Comparison of ENCODE assay signal across 9 cellular contexts in genomic region chr16:19169081-19169639, GRCh38. TPM values are rescaled to one million over a fixed set of nuclear protein-coding genes. Genes with fewer than 3 reads are reported as not detected.
DNase-seq lines count a peak whose midpoint lies in the region; ATAC-seq, FAIRE-seq and TF ChIP-seq lines count a peak whose summit lies in the region.
"Had no signal": no experiment of that assay in that cellular context is flagged by ENCODE, and none has a peak within 500 bp of the region (broad histone marks: within the 10 kb centered on the region; RNA-seq: fewer than 3 reads in every experiment).

No MANE protein-coding gene starts in this region.

- H3K79me2 ChIP-seq in HepG2 (ENCODE audit: insufficient read depth, low read length): no peaks in the 10 kb centered on the region

- CTCF ChIA-PET in HepG2 (lab: Yijun Ruan, JAX; ENCODE audit: low intra/inter-chr PET ratio, low total read pairs): interaction anchor here (2.5 kb wide), 1 partner anchor 207 kb away, joined by 12 read pairs; no protein-coding TSS in a partner anchor
- CTCF ChIA-PET in activated CD4-positive, alpha-beta memory T cell treated with anti-CD3 and anti-CD28 coated beads, Interleukin-2, amount 10 ng/mL, durations not matched to agents 7 days and 5 days (lab: Charles Lee): interaction anchor here (1.2 kb wide), 1 partner anchor 8 kb away, joined by 3 read pairs; no protein-coding TSS in a partner anchor

- H3K27ac ChIP-seq in HepG2 (ENCODE audit: extremely low read length, insufficient read depth, low read length): no peak overlapping the region
- no peak overlapping the region for H3K27ac ChIP-seq in suprapubic skin

- DNase-seq in NCI-H510A treated with DMSO at 0.1 percent for 48 hours (lab: John Stamatoyannopoulos, UW): peak; percentile 84
- DNase-seq in NCI-H510A (lab: John Stamatoyannopoulos, UW): no peak
- DNase-seq in activated T-helper 2 cell treated with anti-CD3 and anti-CD28 coated beads, Interferon-gamma antibody, Interleukin-2, Interleukin-4, amounts not matched to agents 10 μg/mL and 5 μg/mL and 100 μg/mL, durations not matched to agents 14 hours and 24 hours and 36 hours (ENCODE audit: low spot score): no peak
- DNase-seq in HepG2 (ENCODE audit: low spot score): no peak
- DNase-seq in suprapubic skin (ENCODE audit: low spot score in 2 of 2): no peak
- DNase-seq in activated CD4-positive, alpha-beta memory T cell treated with anti-CD3 and anti-CD28 coated beads, Interleukin-2, amount 10 ng/mL, durations not matched to agents 7 days and 5 days: no peak
- no peak for DNase-seq in T-helper 2 cell
- DNase-seq: central memory CD4-positive, alpha-beta T cell had no signal

- peak; percentile 7; the same call in 2 of the 3 replicates for ATAC-seq in HepG2
- no peak for ATAC-seq in GM21825 (IDR thresholded peaks at IDR 0.05; ENCODE audit: unreplicated experiment)

- no peaks in the 10 kb centered on the region for H3K36me3 Mint-ChIP-seq in activated T-helper 2 cell treated with anti-CD3 and anti-CD28 coated beads, Interferon-gamma antibody, Interleukin-2, Interleukin-4, amounts not matched to agents 10 μg/mL and 5 μg/mL and 100 μg/mL, durations not matched to agents 14 hours and 24 hours and 36 hours (ENCODE audit: low read depth)
- no peaks in the 10 kb centered on the region for H3K36me3 Mint-ChIP-seq in activated CD4-positive, alpha-beta memory T cell treated with anti-CD3 and anti-CD28 coated beads, Interleukin-2, amount 10 ng/mL, durations not matched to agents 7 days and 5 days (ENCODE audit: low read depth)

- H3K27me3 ChIP-seq in HepG2 (ENCODE audit: control insufficient read depth in 1 of 2, insufficient read depth in 2 of 2, low read length in 2 of 2): peaks cover 16 to 65% of the 10 kb centered on the region in 2 experiments
- H3K27me3 ChIP-seq in suprapubic skin: peaks cover 20% of the 10 kb centered on the region

- H3K27me3 Mint-ChIP-seq in activated T-helper 2 cell treated with anti-CD3 and anti-CD28 coated beads, Interferon-gamma antibody, Interleukin-2, Interleukin-4, amounts not matched to agents 10 μg/mL and 5 μg/mL and 100 μg/mL, durations not matched to agents 14 hours and 24 hours and 36 hours (ENCODE audit: low read depth): peaks cover 30% of the 10 kb centered on the region
- peaks cover 19% of the 10 kb centered on the region for H3K27me3 Mint-ChIP-seq in activated CD4-positive, alpha-beta memory T cell treated with anti-CD3 and anti-CD28 coated beads, Interleukin-2, amount 10 ng/mL, durations not matched to agents 7 days and 5 days

- in situ Hi-C loops in HepG2 (cut with HindIII; ENCODE audit: extremely low pct_ligation_motif_present, low pct_unique_long_range_greater_than_20kb): no loop called here

- no peak overlapping the region for H3K4me3 ChIP-seq in HepG2 (replicated peaks in 1 of 3; ENCODE audit: insufficient read depth in 1 of 3, low read depth in 2 of 3, low read length in 3 of 3)
- peak overlapping the region; percentile 55 for H3K4me3 ChIP-seq in suprapubic skin

- no peak overlapping the region for H3K27ac Mint-ChIP-seq in activated T-helper 2 cell treated with anti-CD3 and anti-CD28 coated beads, Interferon-gamma antibody, Interleukin-2, Interleukin-4, amounts not matched to agents 10 μg/mL and 5 μg/mL and 100 μg/mL, durations not matched to agents 14 hours and 24 hours and 36 hours
- H3K27ac Mint-ChIP-seq in activated CD4-positive, alpha-beta memory T cell treated with anti-CD3 and anti-CD28 coated beads, Interleukin-2, amount 10 ng/mL, durations not matched to agents 7 days and 5 days: no peak overlapping the region

- H3K9me3 Mint-ChIP-seq in activated T-helper 2 cell treated with anti-CD3 and anti-CD28 coated beads, Interferon-gamma antibody, Interleukin-2, Interleukin-4, amounts not matched to agents 10 μg/mL and 5 μg/mL and 100 μg/mL, durations not matched to agents 14 hours and 24 hours and 36 hours: no peaks in the 10 kb centered on the region
- no peaks in the 10 kb centered on the region for H3K9me3 Mint-ChIP-seq in activated CD4-positive, alpha-beta memory T cell treated with anti-CD3 and anti-CD28 coated beads, Interleukin-2, amount 10 ng/mL, durations not matched to agents 7 days and 5 days

- no peaks in the 10 kb centered on the region for H3K4me1 Mint-ChIP-seq in activated T-helper 2 cell treated with anti-CD3 and anti-CD28 coated beads, Interferon-gamma antibody, Interleukin-2, Interleukin-4, amounts not matched to agents 10 μg/mL and 5 μg/mL and 100 μg/mL, durations not matched to agents 14 hours and 24 hours and 36 hours (ENCODE audit: low read depth)
- H3K4me1 Mint-ChIP-seq in activated CD4-positive, alpha-beta memory T cell treated with anti-CD3 and anti-CD28 coated beads, Interleukin-2, amount 10 ng/mL, durations not matched to agents 7 days and 5 days: peaks cover 2% of the 10 kb centered on the region

- TF ChIP-seq RAD21 in HepG2 (CRISPR knock-in tag; IDR thresholded peaks at IDR 0.05): no peak

- 9% methylated on average over 19 of the region's 19 CpGs for WGBS in HepG2 (ENCODE audit: low lambda C conversion rate)
- WGBS in suprapubic skin: 32% methylated on average over 5 of the region's 19 CpGs

- no peaks in the 10 kb centered on the region for H3K36me3 ChIP-seq in HepG2 (replicated peaks in 1 of 2; ENCODE audit: control insufficient read depth in 1 of 2, insufficient read depth in 2 of 2, low read length in 2 of 2)
- no peaks in the 10 kb centered on the region for H3K36me3 ChIP-seq in suprapubic skin

- TF ChIP-seq POLR2A in HepG2 (IDR thresholded peaks at IDR 0.05; ENCODE audit: insufficient read depth in 1 of 2, low read depth in 2 of 2, low read length in 2 of 2) (no peak), suprapubic skin (IDR thresholded peaks at IDR 0.05) (no peak)

- H4K20me1 ChIP-seq in HepG2 (ENCODE audit: insufficient read depth, low read length): no peaks in the 10 kb centered on the region

- no peak overlapping the region for H3K9ac ChIP-seq in HepG2 (ENCODE audit: insufficient read depth, low read depth, low read length)

- no TSS peak for BruUV-seq in HepG2 (replicated peaks; lab: Mats Ljungman, UMichigan)

- POLR2A ChIA-PET in HepG2 (lab: Yijun Ruan, JAX): no interaction called here
- POLR2A ChIA-PET in activated CD4-positive, alpha-beta memory T cell treated with anti-CD3 and anti-CD28 coated beads, Interleukin-2, amount 10 ng/mL, durations not matched to agents 7 days and 5 days (lab: Charles Lee): interaction anchor here (1.0 kb wide), 1 partner anchor 50 kb away, joined by 3 read pairs; no protein-coding TSS in a partner anchor

- H2AFZ ChIP-seq in HepG2 (ENCODE audit: low read length): no peak overlapping the region

- H3K4me1 ChIP-seq in HepG2 (ENCODE audit: insufficient read depth, low read length) (no peaks in the 10 kb centered on the region), suprapubic skin (peaks cover 20% of the 10 kb centered on the region)

- intact Hi-C loops in activated T-helper 2 cell treated with anti-CD3 and anti-CD28 coated beads, Interferon-gamma antibody, Interleukin-2, Interleukin-4, amounts not matched to agents 10 μg/mL and 5 μg/mL and 100 μg/mL, durations not matched to agents 14 hours and 24 hours and 36 hours (cut with micrococcal nuclease): no loop called here
- intact Hi-C loops in HepG2 (cut with micrococcal nuclease; ENCODE audit: unreplicated experiment): loop anchor here (5.0 kb wide), 1 partner anchor 208 kb away; no protein-coding TSS in a partner anchor

- H3K4me2 ChIP-seq in HepG2 (ENCODE audit: low read depth, low read length): no peak overlapping the region

- no peak for TF ChIP-seq EP300 in HepG2 (IDR thresholded peaks at IDR 0.05; ENCODE audit: low read depth in 2 of 2, low read length in 2 of 2)
- TF ChIP-seq EP300 in HepG2 (CRISPR knock-in tag; IDR thresholded peaks at IDR 0.05; ENCODE audit: borderline replicate concordance): no peak
- no peak for TF ChIP-seq EP300 in suprapubic skin (IDR thresholded peaks at IDR 0.05)

- FAIRE-seq in HepG2 (lab: Jason Lieb, UNC): no peak

- TF ChIP-seq CTCF in HepG2 (CRISPR knock-in tag; IDR thresholded peaks at IDR 0.05): no peak
- TF ChIP-seq CTCF in suprapubic skin (IDR thresholded peaks at IDR 0.05): no peak

- H3K9me3 ChIP-seq in HepG2 (ENCODE audit: low read length) (no peaks in the 10 kb centered on the region), suprapubic skin (no peaks in the 10 kb centered on the region)

- H3K4me3 Mint-ChIP-seq in activated T-helper 2 cell treated with anti-CD3 and anti-CD28 coated beads, Interferon-gamma antibody, Interleukin-2, Interleukin-4, amounts not matched to agents 10 μg/mL and 5 μg/mL and 100 μg/mL, durations not matched to agents 14 hours and 24 hours and 36 hours (ENCODE audit: low read depth): peak overlapping the region; percentile 33
- no peak overlapping the region for H3K4me3 Mint-ChIP-seq in activated CD4-positive, alpha-beta memory T cell treated with anti-CD3 and anti-CD28 coated beads, Interleukin-2, amount 10 ng/mL, durations not matched to agents 7 days and 5 days

RNA-seq across cellular contexts. Expression of gene SYT17, which starts 1.1 kb away (rescaled TPM):
- 0.34 and 0.57 TPM in 2 replicates for total RNA-seq in activated T-helper 2 cell treated with anti-CD3 and anti-CD28 coated beads, Interferon-gamma antibody, Interleukin-2, Interleukin-4, amounts not matched to agents 10 μg/mL and 5 μg/mL and 100 μg/mL, durations not matched to agents 14 hours and 24 hours and 36 hours
- total RNA-seq in HepG2 (2016; rRNA removed; fragmentation: Illumina TruSeq; extraction: Trizol) (0.14 TPM in 1 of 2 replicates, not detected in the other), suprapubic skin (10 to 100 TPM in 2 of 4 donors, 1 to 10 TPM in 2; 2.5 to 27.6 (median 9.7) TPM)
- total RNA-seq in HepG2 (2016; cell fraction: cytosol; rRNA removed; fragmentation: Illumina TruSeq; extraction: Trizol; ENCODE audit: low read depth): not detected in 2 replicates
- not detected in 2 replicates for total RNA-seq in HepG2 (2016; cell fraction: insoluble cytoplasmic fraction; rRNA removed; fragmentation: Illumina TruSeq; extraction: Trizol)
- not detected in 2 replicates for total RNA-seq in HepG2 (2016; cell fraction: membrane; rRNA removed; fragmentation: Illumina TruSeq; extraction: Trizol)
- total RNA-seq in HepG2 (2016; cell fraction: nucleus; rRNA removed; fragmentation: Illumina TruSeq; extraction: Trizol): 0.34 TPM in 1 of 2 replicates, not detected in the other
- 0.44 and 0.85 TPM in 2 replicates for polyA plus RNA-seq in HepG2 (2011; rRNA removed)
- 0.12 and 0.22 TPM in 2 replicates for polyA plus RNA-seq in HepG2 (2011; cell fraction: cytosol; rRNA removed)
- 0.50 and 1.0 TPM in 2 replicates for polyA plus RNA-seq in HepG2 (2011; cell fraction: nucleus; rRNA removed)
- polyA plus RNA-seq in HepG2 (2012): 0.07 TPM in 1 of 2 replicates, not detected in the other
- polyA plus RNA-seq in HepG2 (2016; cell fraction: cytosol; fragmentation: Illumina TruSeq; extraction: Trizol; ENCODE audit: low read depth): 0.08 TPM in 1 of 2 replicates, not detected in the other
- not detected in 2 replicates for polyA plus RNA-seq in HepG2 (2016; cell fraction: insoluble cytoplasmic fraction; fragmentation: Illumina TruSeq; extraction: Trizol; ENCODE audit: low read depth)
- polyA plus RNA-seq in HepG2 (2016; cell fraction: membrane; fragmentation: Illumina TruSeq; extraction: Trizol; ENCODE audit: low read depth): 0.16 TPM in 1 of 2 replicates, not detected in the other
- polyA plus RNA-seq in HepG2 (2016; cell fraction: nucleus; fragmentation: Illumina TruSeq; extraction: Trizol; ENCODE audit: insufficient read depth, low read depth): 0.67 TPM in 1 of 2 replicates, not detected in the other
- 0.56 and 0.72 TPM in 2 replicates for polyA minus RNA-seq in HepG2 (2011; rRNA and poly(A)+ RNA removed; ENCODE audit: low replicate concordance)
- polyA minus RNA-seq in HepG2 (2011; cell fraction: cytosol; rRNA and poly(A)+ RNA removed): not detected in 2 replicates
- 0.13 and 1.1 TPM in 2 replicates for polyA minus RNA-seq in HepG2 (2011; cell fraction: nucleus; rRNA and poly(A)+ RNA removed)
- not detected for total RNA-seq in activated CD4-positive, alpha-beta memory T cell treated with anti-CD3 and anti-CD28 coated beads, Interleukin-2, amount 10 ng/mL, durations not matched to agents 7 days and 5 days

RNA-seq across cellular contexts. Expression of gene ITPRIPL2, which starts 55.4 kb away (rescaled TPM):
- 44.4 and 48.0 TPM in 2 replicates for total RNA-seq in activated T-helper 2 cell treated with anti-CD3 and anti-CD28 coated beads, Interferon-gamma antibody, Interleukin-2, Interleukin-4, amounts not matched to agents 10 μg/mL and 5 μg/mL and 100 μg/mL, durations not matched to agents 14 hours and 24 hours and 36 hours
- total RNA-seq in HepG2 (2016; rRNA removed; fragmentation: Illumina TruSeq; extraction: Trizol) (11.7 and 12.6 TPM in 2 replicates), suprapubic skin (10 to 100 TPM; 39.0 to 91.9 (median 69.6) TPM)
- total RNA-seq in HepG2 (2016; cell fraction: cytosol; rRNA removed; fragmentation: Illumina TruSeq; extraction: Trizol; ENCODE audit: low read depth): 1.3 and 1.4 TPM in 2 replicates
- total RNA-seq in HepG2 (2016; cell fraction: insoluble cytoplasmic fraction; rRNA removed; fragmentation: Illumina TruSeq; extraction: Trizol): 9.9 and 12.5 TPM in 2 replicates
- total RNA-seq in HepG2 (2016; cell fraction: membrane; rRNA removed; fragmentation: Illumina TruSeq; extraction: Trizol): 6.5 and 6.9 TPM in 2 replicates
- total RNA-seq in HepG2 (2016; cell fraction: nucleus; rRNA removed; fragmentation: Illumina TruSeq; extraction: Trizol): 12.3 and 13.3 TPM in 2 replicates
- polyA plus RNA-seq in HepG2 (2011; rRNA removed): 5.9 and 7.6 TPM in 2 replicates
- 5.4 and 6.5 TPM in 2 replicates for polyA plus RNA-seq in HepG2 (2011; cell fraction: cytosol; rRNA removed)
- 13.1 and 13.2 TPM in 2 replicates for polyA plus RNA-seq in HepG2 (2011; cell fraction: nucleus; rRNA removed)
- polyA plus RNA-seq in HepG2 (2012): 4.2 and 5.8 TPM in 2 replicates
- polyA plus RNA-seq in HepG2 (2016; cell fraction: cytosol; fragmentation: Illumina TruSeq; extraction: Trizol; ENCODE audit: low read depth): 0.55 and 0.58 TPM in 2 replicates
- polyA plus RNA-seq in HepG2 (2016; cell fraction: insoluble cytoplasmic fraction; fragmentation: Illumina TruSeq; extraction: Trizol; ENCODE audit: low read depth): 4.7 and 5.5 TPM in 2 replicates
- 1.4 and 1.5 TPM in 2 replicates for polyA plus RNA-seq in HepG2 (2016; cell fraction: membrane; fragmentation: Illumina TruSeq; extraction: Trizol; ENCODE audit: low read depth)
- polyA plus RNA-seq in HepG2 (2016; cell fraction: nucleus; fragmentation: Illumina TruSeq; extraction: Trizol; ENCODE audit: insufficient read depth, low read depth): 10.7 and 12.0 TPM in 2 replicates
- 13.8 and 32.7 TPM in 2 replicates for polyA minus RNA-seq in HepG2 (2011; rRNA and poly(A)+ RNA removed; ENCODE audit: low replicate concordance)
- polyA minus RNA-seq in HepG2 (2011; cell fraction: cytosol; rRNA and poly(A)+ RNA removed): 17.7 TPM in 2 replicates
- 13.6 and 16.7 TPM in 2 replicates for polyA minus RNA-seq in HepG2 (2011; cell fraction: nucleus; rRNA and poly(A)+ RNA removed)
- 10 to 100 TPM; 11.1 to 11.2 TPM for total RNA-seq in activated CD4-positive, alpha-beta memory T cell treated with anti-CD3 and anti-CD28 coated beads, Interleukin-2, amount 10 ng/mL, durations not matched to agents 7 days and 5 days
